In the genomic region with DNA sequence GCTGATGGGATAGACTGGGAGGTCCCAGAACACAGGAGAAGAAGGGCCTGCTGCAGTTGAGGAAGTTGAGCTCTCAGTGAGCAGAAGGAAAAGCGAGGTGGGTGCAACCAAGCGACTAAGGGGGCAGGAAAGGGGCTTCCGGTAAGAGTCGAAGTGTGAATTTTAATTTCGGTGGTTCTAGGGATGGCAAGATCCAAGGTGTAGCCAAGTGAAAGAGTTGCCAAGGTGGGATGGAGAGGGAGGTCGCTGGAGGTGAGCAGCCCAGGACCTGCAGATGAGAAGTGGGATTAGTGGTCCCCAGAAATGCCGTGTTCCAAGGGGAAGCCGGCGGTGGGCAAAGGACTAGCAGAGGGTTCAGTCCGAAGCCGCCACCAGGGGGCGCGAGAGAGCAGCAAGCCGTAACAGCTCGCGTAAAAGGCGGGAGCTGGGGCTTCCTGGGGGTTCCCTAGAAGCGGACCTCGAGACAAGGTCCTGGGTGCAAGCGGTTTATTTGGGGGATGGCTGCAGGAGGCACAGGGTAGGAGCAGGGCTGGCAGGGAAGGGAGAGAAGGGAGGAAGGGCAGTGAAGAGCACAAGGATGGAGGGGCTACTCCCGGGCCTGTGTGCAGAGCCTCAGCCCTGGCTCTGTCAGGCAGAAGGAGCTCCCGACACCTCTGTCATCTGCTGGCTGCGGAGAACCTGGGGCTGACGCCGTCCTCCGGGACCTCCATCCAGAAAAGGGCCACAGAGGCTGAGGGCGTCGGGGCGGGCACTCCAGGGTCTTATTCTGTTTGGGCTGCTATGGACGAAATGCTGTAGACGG, we compare ENCODE assay signal across 10 cellular contexts.
DNase-seq lines count a peak whose midpoint lies in the region; ATAC-seq lines count a peak whose summit lies in the region.
"Had no signal": no experiment of that assay in that cellular context is flagged by ENCODE, and none has a peak within 500 bp of the region (broad histone marks: within the 10 kb centered on the region; RNA-seq: fewer than 3 reads in every experiment).

No MANE protein-coding gene starts in this region.

- no peaks in the 10 kb centered on the region for H3K9me3 ChIP-seq in MG63

- no peak overlapping the region for H3K4me3 ChIP-seq in MG63

- no peak overlapping the region for H3K27ac Mint-ChIP-seq in activated T-helper 17 cell treated with anti-CD3 and anti-CD28 coated beads, Interleukin-2, amount 50 U/mL, for 72 hours
- H3K27ac Mint-ChIP-seq: T-helper 1 cell treated with Interleukin-12 subunit alpha and Interleukin-12 subunit beta and Interleukin-4 antibody, amounts not matched to agents 30 μg/mL and 1 μg/mL, for 36 hours had no signal

- peaks cover 21% of the 10 kb centered on the region for H3K9me3 Mint-ChIP-seq in activated T-helper 17 cell treated with anti-CD3 and anti-CD28 coated beads, Interleukin-2, amount 50 U/mL, for 72 hours
- H3K9me3 Mint-ChIP-seq: T-helper 1 cell treated with Interleukin-12 subunit alpha and Interleukin-12 subunit beta and Interleukin-4 antibody, amounts not matched to agents 30 μg/mL and 1 μg/mL, for 36 hours had no signal

- H3K36me3 Mint-ChIP-seq in activated T-helper 17 cell treated with anti-CD3 and anti-CD28 coated beads, Interleukin-2, amount 50 U/mL, for 72 hours (ENCODE audit: low read depth), result no peaks in the 10 kb centered on the region

- H3K27me3 Mint-ChIP-seq in activated T-helper 17 cell treated with anti-CD3 and anti-CD28 coated beads, Interleukin-2, amount 50 U/mL, for 72 hours, result peaks cover 7% of the 10 kb centered on the region

- no peak for ATAC-seq in GM18502 (IDR thresholded peaks at IDR 0.05; ENCODE audit: poor library complexity, unreplicated experiment)
- ATAC-seq in activated T-helper 17 cell treated with anti-CD3 and anti-CD28 coated beads, Interleukin-2, amount 50 U/mL, for 72 hours (replicated peaks), result no peak

- no peaks in the 10 kb centered on the region for H3K27me3 ChIP-seq in MG63
- H3K27me3 ChIP-seq: BLaER1 treated with 17β-estradiol and CSF1 and Interleukin-3, amounts not matched to agents 10 nM and 100 nM had no signal

- DNase-seq in NCI-H1694 treated with DMSO at 0.1 percent for 48 hours (lab: John Stamatoyannopoulos, UW), result peak; percentile 2
- no peak for DNase-seq in NCI-H1694 (lab: John Stamatoyannopoulos, UW)
- DNase-seq in MG63, result peak; percentile 6
- peak; percentile 50 to 51 for DNase-seq in activated T-cell treated with anti-CD3 and anti-CD28 coated beads, Interleukin-2, amount 50 U/mL, for 48 hours
- peak; percentile 76 for DNase-seq in islet precursor cell
- DNase-seq in stimulated activated CD8-positive, alpha-beta memory T cell treated with anti-CD3 and anti-CD28 coated beads, Interleukin-15, amount 100 ng/mL, for 1 hour (ENCODE audit: low read depth), result peak; percentile 3

- peaks cover 12% of the 10 kb centered on the region for H3K4me1 Mint-ChIP-seq in activated T-helper 17 cell treated with anti-CD3 and anti-CD28 coated beads, Interleukin-2, amount 50 U/mL, for 72 hours

- no peak overlapping the region for H3K4me3 Mint-ChIP-seq in activated T-helper 17 cell treated with anti-CD3 and anti-CD28 coated beads, Interleukin-2, amount 50 U/mL, for 72 hours
- H3K4me3 Mint-ChIP-seq: T-helper 1 cell treated with Interleukin-12 subunit alpha and Interleukin-12 subunit beta and Interleukin-4 antibody, amounts not matched to agents 30 μg/mL and 1 μg/mL, for 36 hours had no signal

- H3K36me3 ChIP-seq in MG63, result no peaks in the 10 kb centered on the region
- H3K36me3 ChIP-seq: BLaER1 treated with 17β-estradiol and CSF1 and Interleukin-3, amounts not matched to agents 10 nM and 100 nM had no signal
